In genomic region chr6:25456656-25457055, GRCh38 we compare ENCODE assay signal across 23 cellular contexts.
DNase-seq lines count a peak whose midpoint lies in the region; ATAC-seq and TF ChIP-seq lines count a peak whose summit lies in the region.
"Had no signal": no experiment of that assay in that cellular context is flagged by ENCODE, and none has a peak within 500 bp of the region (broad histone marks: within the 10 kb centered on the region; RNA-seq: fewer than 3 reads in every experiment).

No MANE protein-coding gene starts in this region.

- no peak overlapping the region for H3K23ac ChIP-seq in mesenchymal stem cell (ENCODE audit: low read length in 2 of 2)

- no peak overlapping the region for H3K14ac ChIP-seq in mesenchymal stem cell (ENCODE audit: low read length in 2 of 2)

- H4K91ac ChIP-seq in mesenchymal stem cell (ENCODE audit: low read length), result no peak overlapping the region

- H3K9me3 ChIP-seq in mesenchymal stem cell (ENCODE audit: control insufficient read depth, low read length) (no peaks in the 10 kb centered on the region), aorta (ENCODE audit: control insufficient read depth, low read length) (no peaks in the 10 kb centered on the region), uterus (no peaks in the 10 kb centered on the region)
- H3K9me3 ChIP-seq: MG63, SJSA1 had no signal

- no peaks in the 10 kb centered on the region for H3K27me3 ChIP-seq in mesenchymal stem cell (ENCODE audit: control insufficient read depth in 1 of 2, insufficient read depth in 1 of 2, low read length in 2 of 2)
- H3K27me3 ChIP-seq in aorta (ENCODE audit: control insufficient read depth in 1 of 2, insufficient read depth in 2 of 2, low read length in 1 of 2), result no peaks in the 10 kb centered on the region
- H3K27me3 ChIP-seq in uterus, result no peaks in the 10 kb centered on the region
- H3K27me3 ChIP-seq: MG63, SJSA1 had no signal

- no peak overlapping the region for H3K4me2 ChIP-seq in mesenchymal stem cell (ENCODE audit: low read length, poor library complexity, severe bottlenecking)

- H2BK120ac ChIP-seq in mesenchymal stem cell (ENCODE audit: low read depth, low read length), result no peak overlapping the region

- H2BK12ac ChIP-seq in mesenchymal stem cell (ENCODE audit: low read length in 2 of 2), result no peak overlapping the region

- H3K4me1 ChIP-seq in mesenchymal stem cell (ENCODE audit: control insufficient read depth, insufficient read depth, low read depth, low read length) (peaks cover 7% of the 10 kb centered on the region), aorta (ENCODE audit: control insufficient read depth in 1 of 2, insufficient read depth in 2 of 2, low read length in 2 of 2) (peaks cover 0 to 15% of the 10 kb centered on the region in 2 donors), uterus (no peaks in the 10 kb centered on the region)
- H3K4me1 ChIP-seq: SJSA1 had no signal

- H2BK5ac ChIP-seq in mesenchymal stem cell (ENCODE audit: low read depth, low read length, poor library complexity, severe bottlenecking), result no peak overlapping the region

- 93% methylated on average over 2 of the region's 2 CpGs for WGBS in mesenchymal stem cell
- WGBS in aorta, 2 donors, result 49 to 50% methylated on average over 2 of the region's 2 CpGs

- peaks cover 16% of the 10 kb centered on the region for H3K79me1 ChIP-seq in mesenchymal stem cell (replicated peaks; ENCODE audit: low read length, poor library complexity, severe bottlenecking)

- H3K27ac ChIP-seq in mesenchymal stem cell (ENCODE audit: low read length, poor library complexity, severe bottlenecking) (peak overlapping the region; percentile 94), aorta (ENCODE audit: low read depth in 1 of 2, low read length in 2 of 2) (no peak overlapping the region), uterus (no peak overlapping the region)
- H3K27ac ChIP-seq: C4-2B, GM23248, SJSA1 had no signal

- no peak overlapping the region for H3K4ac ChIP-seq in mesenchymal stem cell (ENCODE audit: low read depth in 1 of 2, low read length in 2 of 2)

- intact Hi-C loops in aorta (cut with DNase I), result no loop called here
- intact Hi-C loops in uterus (cut with DNase I; ENCODE audit: low total_unique reads), result no loop called here

- no peak for TF ChIP-seq CTCF in uterus (IDR thresholded peaks at IDR 0.05)

- no peak overlapping the region for H2BK15ac ChIP-seq in mesenchymal stem cell (ENCODE audit: low read depth, poor library complexity, severe bottlenecking)

- H3K4me3 ChIP-seq in mesenchymal stem cell (ENCODE audit: insufficient read depth in 1 of 2, low read depth in 1 of 2, low read length in 2 of 2) (no peak overlapping the region), aorta (ENCODE audit: low read length in 2 of 2) (no peak overlapping the region), uterus (no peak overlapping the region)
- H3K4me3 ChIP-seq: GM23248, K562, MG63, SJSA1 had no signal

- no peak overlapping the region for H3K18ac ChIP-seq in mesenchymal stem cell (ENCODE audit: low read depth in 1 of 2, low read length in 2 of 2)

- H3K9ac ChIP-seq in mesenchymal stem cell (ENCODE audit: low read length), result no peak overlapping the region
- H3K9ac ChIP-seq: GM23248 had no signal

- no peak for TF ChIP-seq POLR2A in uterus (IDR thresholded peaks at IDR 0.05)

- no peak overlapping the region for H2AK5ac ChIP-seq in mesenchymal stem cell (ENCODE audit: low read length, severe bottlenecking)

- H3K36me3 ChIP-seq in mesenchymal stem cell (ENCODE audit: control insufficient read depth in 1 of 2, insufficient read depth in 2 of 2, low read depth in 1 of 2, low read length in 2 of 2), result peaks cover 4 to 6% of the 10 kb centered on the region in 2 experiments
- peaks cover 0 to 2% of the 10 kb centered on the region in 2 donors for H3K36me3 ChIP-seq in aorta (ENCODE audit: control insufficient read depth in 1 of 2, insufficient read depth in 2 of 2, low read length in 1 of 2)
- H3K36me3 ChIP-seq in uterus, result no peaks in the 10 kb centered on the region
- H3K36me3 ChIP-seq: MG63, SJSA1 had no signal

- peak; percentile 32 for DNase-seq in ACHN
- peak; percentile 31 for DNase-seq in Caki2 (ENCODE audit: low read depth)
- peak; percentile 94 for DNase-seq in NCI-H446 treated with DMSO at 0.1 percent for 48 hours (lab: John Stamatoyannopoulos, UW)
- no peak for DNase-seq in mesenchymal stem cell
- no peak for DNase-seq in aorta
- DNase-seq in uterus, result no peak
- DNase-seq in NK-92 treated with Interleukin-12 subunit alpha and Interleukin-12 subunit beta, amount 100 ng/mL, for 24 hours (lab: John Stamatoyannopoulos, UW), result no peak
- DNase-seq: AML-193; CD8-positive, alpha-beta memory T cell; DND-41; GM23248; H9; MG63; NCI-H1048; NCI-H1417 treated with DMSO at 0.1 percent for 48 hours; NCI-H187 treated with DMSO at 0.1 percent for 48 hours; NCI-H774; OCI-M1; T-helper 1 cell had no signal

- ATAC-seq in aorta (ENCODE audit: low FRiP score), result no peak
- ATAC-seq: K562, Right ventricle myocardium inferior had no signal

- H2AFZ ChIP-seq in mesenchymal stem cell (ENCODE audit: low read depth, low read length), result no peak overlapping the region
- H2AFZ ChIP-seq: GM23248 had no signal

- no peak overlapping the region for H4K8ac ChIP-seq in mesenchymal stem cell (ENCODE audit: low read length)

- in situ Hi-C loops in ACHN (cut with HindIII; ENCODE audit: low pct_ligation_motif_present, low pct_unique_long_range_greater_than_20kb, low sequenced_read_pairs) (no loop called here), Caki2 (cut with HindIII; ENCODE audit: low pct_unique_long_range_greater_than_20kb, low sequenced_read_pairs) (no loop called here)

Comparison
In these comparisons a context has a peak if more than half of its experiments do, and no peak if none do; other contexts are left out.
1. DNase-seq: peak in ACHN (single experiment), Caki2 (single experiment) and NCI-H446 treated with DMSO at 0.1 percent for 48 hours (single experiment); none in mesenchymal stem cell (single experiment), aorta (0 of 2), uterus (0 of 2) and NK-92 treated with Interleukin-12 subunit alpha and Interleukin-12 subunit beta, amount 100 ng/mL, for 24 hours (single experiment).